11 cellular contexts compared by ENCODE assay signal in genomic region chr16:84518804-84519341, GRCh38. TPM values are rescaled to one million over a fixed set of nuclear protein-coding genes. Genes with fewer than 3 reads are reported as not detected.
DNase-seq lines count a peak whose midpoint lies in the region; ATAC-seq and TF ChIP-seq lines count a peak whose summit lies in the region.
"Had no signal": no experiment of that assay in that cellular context is flagged by ENCODE, and none has a peak within 500 bp of the region (broad histone marks: within the 10 kb centered on the region; RNA-seq: fewer than 3 reads in every experiment).

No MANE protein-coding gene starts in this region.

- intact Hi-C loops in CD4-positive, alpha-beta memory T cell (cut with micrococcal nuclease): no loop called here
- intact Hi-C loops in left colon (cut with DNase I, micrococcal nuclease): no loop called here
- intact Hi-C loops in heart left ventricle (cut with DNase I): loop anchor here in 2 of 10 donors (10.0 kb wide), 2 partner anchors 446 to 456 kb away; no protein-coding TSS in a partner anchor

- ATAC-seq in left colon: peak; percentile 85
- ATAC-seq in HG02759 (IDR thresholded peaks at IDR 0.05; ENCODE audit: unreplicated experiment): no peak
- ATAC-seq in heart left ventricle: no peak
- no peak for ATAC-seq in HG03521 (IDR thresholded peaks at IDR 0.05; ENCODE audit: unreplicated experiment)

- H3K4me1 Mint-ChIP-seq in CD4-positive, alpha-beta memory T cell: peaks cover 42 to 67% (median 54%) of the 10 kb centered on the region in 4 donors

- H3K27ac ChIP-seq in CD4-positive, alpha-beta memory T cell (ENCODE audit: low read depth, low read length): peak overlapping the region; percentile 37
- peak overlapping the region in 1 of 12 donors; percentile 15 for H3K27ac ChIP-seq in heart left ventricle
- H3K27ac ChIP-seq: esophagus muscularis mucosa had no signal

- no peaks in the 10 kb centered on the region for H3K36me3 ChIP-seq in CD4-positive, alpha-beta memory T cell (ENCODE audit: insufficient read depth, low read length)
- no peaks in the 10 kb centered on the region for H3K36me3 ChIP-seq in heart left ventricle
- H3K36me3 ChIP-seq: esophagus muscularis mucosa had no signal

- peaks cover 61% of the 10 kb centered on the region for H3K4me1 ChIP-seq in CD4-positive, alpha-beta memory T cell (ENCODE audit: insufficient read depth, low read length)
- H3K4me1 ChIP-seq in heart left ventricle: peaks cover 0 to 17% (median 0%) of the 10 kb centered on the region in 12 donors

- H3K27me3 ChIP-seq in CD4-positive, alpha-beta memory T cell (ENCODE audit: insufficient read depth, low read length): no peaks in the 10 kb centered on the region
- no peaks in the 10 kb centered on the region for H3K27me3 ChIP-seq in heart left ventricle
- H3K27me3 ChIP-seq: esophagus muscularis mucosa had no signal

- H3K9me3 Mint-ChIP-seq in CD4-positive, alpha-beta memory T cell: no peaks in the 10 kb centered on the region

- no peak for TF ChIP-seq CTCF in heart left ventricle (IDR thresholded peaks at IDR 0.05)

- no peaks in the 10 kb centered on the region for H3K27me3 Mint-ChIP-seq in CD4-positive, alpha-beta memory T cell

- H3K9me3 ChIP-seq in CD4-positive, alpha-beta memory T cell (ENCODE audit: control insufficient read depth in 1 of 2, low read length in 2 of 2): no peaks in the 10 kb centered on the region
- no peaks in the 10 kb centered on the region for H3K9me3 ChIP-seq in heart left ventricle
- H3K9me3 ChIP-seq: esophagus muscularis mucosa had no signal

- no peak for TF ChIP-seq POLR2A in heart left ventricle (IDR thresholded peaks at IDR 0.05)

- POLR2A ChIA-PET in CD4-positive, alpha-beta memory T cell (lab: Charles Lee; ENCODE audit: partially characterized antibody): interaction anchor here (0.8 to 7.0 kb wide), 20 partner anchors 9 to 536 kb away, joined by 3 to 53 read pairs (median 8); partner anchors contain the start of genes KLHL36 and MEAK7

- peak overlapping the region; percentile 35 to 70 (median 46) for H3K4me3 Mint-ChIP-seq in CD4-positive, alpha-beta memory T cell

- peak; percentile 75 to 89 (median 77) for DNase-seq in CD4-positive, alpha-beta memory T cell
- peak; percentile 25 for DNase-seq in NCI-H2171 (lab: John Stamatoyannopoulos, UW)
- peak; percentile 41 for DNase-seq in activated CD8-positive, alpha-beta memory T cell treated with anti-CD3 and anti-CD28 coated beads, Interleukin-2, amount 50 U/mL, for 1 hour (ENCODE audit: extremely low read depth)
- DNase-seq in left colon: peak; percentile 64 to 75
- DNase-seq in NCI-H1694 treated with DMSO at 0.1 percent for 48 hours (lab: John Stamatoyannopoulos, UW): no peak
- DNase-seq in heart left ventricle: no peak
- DNase-seq: AML-193 had no signal

- CTCF ChIA-PET in CD4-positive, alpha-beta memory T cell (lab: Charles Lee; ENCODE audit: partially characterized antibody): interaction anchor here (0.8 to 8.0 kb wide), 13 partner anchors 8 to 332 kb away, joined by 3 to 61 read pairs (median 4); partner anchors contain the start of genes MEAK7 and TAF1C

- 91 to 96% (median 95%) methylated on average over 17 of the region's 17 CpGs for WGBS in heart left ventricle, 4 donors

- H3K27ac Mint-ChIP-seq in CD4-positive, alpha-beta memory T cell: peak overlapping the region; percentile 84 to 92 (median 91)

- no peaks in the 10 kb centered on the region for H3K36me3 Mint-ChIP-seq in CD4-positive, alpha-beta memory T cell

- peak overlapping the region in 1 of 2 donors; percentile 27 for H3K4me3 ChIP-seq in CD4-positive, alpha-beta memory T cell (ENCODE audit: low read length in 2 of 2)
- no peak overlapping the region for H3K4me3 ChIP-seq in heart left ventricle
- H3K4me3 ChIP-seq: esophagus muscularis mucosa, GM23248 had no signal

RNA-seq across cellular contexts. Expression of gene MEAK7, which starts 14.4 kb away (rescaled TPM):
- 10 to 100 TPM; 13.6 to 16.8 TPM for total RNA-seq in CD4-positive, alpha-beta memory T cell
- 1 to 10 TPM; 3.3 to 8.6 TPM for polyA plus RNA-seq in CD4-positive, alpha-beta memory T cell
- 10 to 100 TPM; 21.1 to 22.2 TPM for total RNA-seq in left colon
- 10 to 100 TPM in 1 of 9 donors, 1 to 10 TPM in 8; 4.0 to 13.2 (median 5.5) TPM for total RNA-seq in heart left ventricle
- polyA plus RNA-seq in heart left ventricle: 1 to 10 TPM; 2.2 to 4.0 TPM

Comparison
In these comparisons a context has a peak if more than half of its experiments do, and no peak if none do; other contexts are left out.
1. DNase-seq: peak in CD4-positive, alpha-beta memory T cell (5 of 5), NCI-H2171 (single experiment), activated CD8-positive, alpha-beta memory T cell treated with anti-CD3 and anti-CD28 coated beads, Interleukin-2, amount 50 U/mL, for 1 hour (single experiment) and left colon (2 of 2); none in NCI-H1694 treated with DMSO at 0.1 percent for 48 hours (single experiment) and heart left ventricle (0 of 5).